9 cellular contexts compared by ENCODE assay signal in genomic region chr19:42271045-42271419, GRCh38. TPM values are rescaled to one million over a fixed set of nuclear protein-coding genes. Genes with fewer than 3 reads are reported as not detected.
DNase-seq lines count a peak whose midpoint lies in the region; ATAC-seq and TF ChIP-seq lines count a peak whose summit lies in the region.
"Had no signal": no experiment of that assay in that cellular context is flagged by ENCODE, and none has a peak within 500 bp of the region (broad histone marks: within the 10 kb centered on the region; RNA-seq: fewer than 3 reads in every experiment).

No MANE protein-coding gene starts in this region.

- TF ChIP-seq CTCF in adrenal gland (IDR thresholded peaks at IDR 0.05), result no peak

- peak overlapping the region in 2 of 4 donors; percentile 56 to 81 for H3K4me3 ChIP-seq in adrenal gland

- peaks cover 0 to 39% of the 10 kb centered on the region in 2 donors for H3K36me3 ChIP-seq in adrenal gland (replicated peaks in 1 of 2)

- H3K4me1 Mint-ChIP-seq in activated CD4-positive, alpha-beta memory T cell treated with anti-CD3 and anti-CD28 coated beads, Interleukin-2, amount 10 ng/mL, durations not matched to agents 7 days and 5 days, result peaks cover 47% of the 10 kb centered on the region
- H3K4me1 Mint-ChIP-seq in activated CD4-positive, alpha-beta memory T cell treated with anti-CD3 and anti-CD28 coated beads for 36 hours (ENCODE audit: low read depth), result peaks cover 35% of the 10 kb centered on the region

- H3K4me1 ChIP-seq in adrenal gland (replicated peaks in 1 of 2), result peaks cover 24 to 40% of the 10 kb centered on the region in 2 donors

- no peaks in the 10 kb centered on the region for H3K27me3 Mint-ChIP-seq in activated CD4-positive, alpha-beta memory T cell treated with anti-CD3 and anti-CD28 coated beads, Interleukin-2, amount 10 ng/mL, durations not matched to agents 7 days and 5 days
- no peaks in the 10 kb centered on the region for H3K27me3 Mint-ChIP-seq in activated CD4-positive, alpha-beta memory T cell treated with anti-CD3 and anti-CD28 coated beads for 36 hours

- no peak for DNase-seq in activated CD4-positive, alpha-beta memory T cell treated with anti-CD3 and anti-CD28 coated beads, Interleukin-2, amount 10 ng/mL, durations not matched to agents 7 days and 5 days
- no peak for DNase-seq in activated CD4-positive, alpha-beta memory T cell treated with anti-CD3 and anti-CD28 coated beads for 36 hours
- DNase-seq in adrenal gland (peak in 3 of 7 donors; percentile 39 to 73 (median 62)), substantia nigra (lab: John Stamatoyannopoulos, UW) (peak in 4 of 49 donors; percentile 42 to 59 (median 52)), NCI-H1417 treated with DMSO at 0.1 percent for 48 hours (lab: John Stamatoyannopoulos, UW) (no peak)
- DNase-seq in NK-92 treated with Interleukin-12 subunit alpha and Interleukin-12 subunit beta, amount 100 ng/mL, for 24 hours (lab: John Stamatoyannopoulos, UW), result no peak

- no peak for ATAC-seq in GM21786 (IDR thresholded peaks at IDR 0.05; ENCODE audit: unreplicated experiment)
- ATAC-seq: Panc1 had no signal

- CTCF ChIA-PET in activated CD4-positive, alpha-beta memory T cell treated with anti-CD3 and anti-CD28 coated beads, Interleukin-2, amount 10 ng/mL, durations not matched to agents 7 days and 5 days (lab: Charles Lee), result interaction anchor here (1.3 to 3.2 kb wide), 7 partner anchors 8 to 162 kb away, joined by 3 to 43 read pairs (median 4); partner anchors contain the start of gene GSK3A
- CTCF ChIA-PET in activated CD4-positive, alpha-beta memory T cell treated with anti-CD3 and anti-CD28 coated beads for 36 hours (lab: Charles Lee), result interaction anchor here (0.9 to 2.6 kb wide), 7 partner anchors 9 to 168 kb away, joined by 3 to 48 read pairs (median 7); partner anchors contain the start of gene GSK3A

- H3K4me3 Mint-ChIP-seq in activated CD4-positive, alpha-beta memory T cell treated with anti-CD3 and anti-CD28 coated beads, Interleukin-2, amount 10 ng/mL, durations not matched to agents 7 days and 5 days, result no peak overlapping the region
- no peak overlapping the region for H3K4me3 Mint-ChIP-seq in activated CD4-positive, alpha-beta memory T cell treated with anti-CD3 and anti-CD28 coated beads for 36 hours

- no peaks in the 10 kb centered on the region for H3K9me3 ChIP-seq in adrenal gland (replicated peaks in 1 of 3)

- POLR2A ChIA-PET in activated CD4-positive, alpha-beta memory T cell treated with anti-CD3 and anti-CD28 coated beads, Interleukin-2, amount 10 ng/mL, durations not matched to agents 7 days and 5 days (lab: Charles Lee), result interaction anchor here (0.8 to 3.5 kb wide), 13 partner anchors 9 to 257 kb away, joined by 3 to 48 read pairs (median 8); partner anchors contain the start of genes CEACAM1, ERF, GSK3A and PAFAH1B3
- POLR2A ChIA-PET in activated CD4-positive, alpha-beta memory T cell treated with anti-CD3 and anti-CD28 coated beads for 36 hours (lab: Charles Lee), result interaction anchor here (0.6 to 2.0 kb wide), 10 partner anchors 8 to 104 kb away, joined by 3 to 15 read pairs (median 6); partner anchors contain the start of genes DEDD2 and GSK3A

- H3K36me3 Mint-ChIP-seq in activated CD4-positive, alpha-beta memory T cell treated with anti-CD3 and anti-CD28 coated beads, Interleukin-2, amount 10 ng/mL, durations not matched to agents 7 days and 5 days (ENCODE audit: low read depth), result peaks cover 45% of the 10 kb centered on the region
- peaks cover 19% of the 10 kb centered on the region for H3K36me3 Mint-ChIP-seq in activated CD4-positive, alpha-beta memory T cell treated with anti-CD3 and anti-CD28 coated beads for 36 hours

- H3K27me3 ChIP-seq in adrenal gland (no peaks in the 10 kb centered on the region), layer of hippocampus (ENCODE audit: control insufficient read depth, insufficient read depth, low read length) (no peaks in the 10 kb centered on the region)

- 39 to 49% (median 44%) methylated on average over 2 to 3 of the region's 3 CpGs for WGBS in adrenal gland, 4 donors

- no peaks in the 10 kb centered on the region for H3K9me3 Mint-ChIP-seq in activated CD4-positive, alpha-beta memory T cell treated with anti-CD3 and anti-CD28 coated beads, Interleukin-2, amount 10 ng/mL, durations not matched to agents 7 days and 5 days
- H3K9me3 Mint-ChIP-seq in activated CD4-positive, alpha-beta memory T cell treated with anti-CD3 and anti-CD28 coated beads for 36 hours, result no peaks in the 10 kb centered on the region

- peak overlapping the region; percentile 99 for H3K27ac Mint-ChIP-seq in activated CD4-positive, alpha-beta memory T cell treated with anti-CD3 and anti-CD28 coated beads, Interleukin-2, amount 10 ng/mL, durations not matched to agents 7 days and 5 days
- H3K27ac Mint-ChIP-seq in activated CD4-positive, alpha-beta memory T cell treated with anti-CD3 and anti-CD28 coated beads for 36 hours, result no peak overlapping the region

- no peak for TF ChIP-seq POLR2A in adrenal gland (IDR thresholded peaks at IDR 0.05)

- H3K27ac ChIP-seq in adrenal gland (peak overlapping the region in 4 of 5 donors; percentile 86 to 96 (median 92)), layer of hippocampus (ENCODE audit: low read depth, low read length) (peak overlapping the region; percentile 100), substantia nigra (ENCODE audit: low read depth, low read length, poor library complexity, severe bottlenecking) (peak overlapping the region; percentile 83)

- intact Hi-C loops in activated CD4-positive, alpha-beta memory T cell treated with anti-CD3 and anti-CD28 coated beads for 36 hours (cut with micrococcal nuclease), result no loop called here
- intact Hi-C loops in adrenal gland (cut with DNase I), result no loop called here

RNA-seq across cellular contexts. Expression of gene CIC, which starts 2.0 kb away (rescaled TPM):
- 10 to 100 TPM; 86.5 to 88.8 TPM for total RNA-seq in activated CD4-positive, alpha-beta memory T cell treated with anti-CD3 and anti-CD28 coated beads, Interleukin-2, amount 10 ng/mL, durations not matched to agents 7 days and 5 days
- total RNA-seq in activated CD4-positive, alpha-beta memory T cell treated with anti-CD3 and anti-CD28 coated beads for 36 hours, result 10 to 100 TPM; 56.9 to 64.2 TPM
- total RNA-seq in adrenal gland, result 100 to 1,000 TPM in 1 of 8 donors, 10 to 100 TPM in 7; 48.7 to 119 (median 72.7) TPM
- 100 to 1,000 TPM in 1 of 3 donors, 10 to 100 TPM in 2; 13.3 to 171 (median 61.7) TPM for polyA plus RNA-seq in adrenal gland

RNA-seq across cellular contexts. Expression of gene ERF, which starts 16.1 kb away (rescaled TPM):
- 10 to 100 TPM; 46.9 to 52.6 TPM for total RNA-seq in activated CD4-positive, alpha-beta memory T cell treated with anti-CD3 and anti-CD28 coated beads, Interleukin-2, amount 10 ng/mL, durations not matched to agents 7 days and 5 days
- total RNA-seq in activated CD4-positive, alpha-beta memory T cell treated with anti-CD3 and anti-CD28 coated beads for 36 hours, result 10 to 100 TPM; 43.1 to 56.5 TPM
- total RNA-seq in adrenal gland, result 10 to 100 TPM; 27.0 to 71.2 (median 55.1) TPM
- polyA plus RNA-seq in adrenal gland, result 100 to 1,000 TPM in 1 of 3 donors, 10 to 100 TPM in 2; 14.3 to 147 (median 44.1) TPM

RNA-seq across cellular contexts. Expression of gene GSK3A, which starts 28.6 kb away (rescaled TPM):
- total RNA-seq in activated CD4-positive, alpha-beta memory T cell treated with anti-CD3 and anti-CD28 coated beads, Interleukin-2, amount 10 ng/mL, durations not matched to agents 7 days and 5 days, result 10 to 100 TPM; 48.9 to 50.7 TPM
- total RNA-seq in activated CD4-positive, alpha-beta memory T cell treated with anti-CD3 and anti-CD28 coated beads for 36 hours, result 10 to 100 TPM; 36.4 to 37.3 TPM
- total RNA-seq in adrenal gland, result 10 to 100 TPM; 19.5 to 61.9 (median 45.1) TPM
- 10 to 100 TPM; 51.0 to 94.9 (median 65.5) TPM for polyA plus RNA-seq in adrenal gland

RNA-seq across cellular contexts. Expression of gene PRR19, which starts 30.9 kb away (rescaled TPM):
- under 1 TPM; 0.45 to 0.91 TPM for total RNA-seq in activated CD4-positive, alpha-beta memory T cell treated with anti-CD3 and anti-CD28 coated beads, Interleukin-2, amount 10 ng/mL, durations not matched to agents 7 days and 5 days
- under 1 TPM; 0.61 to 0.81 TPM for total RNA-seq in activated CD4-positive, alpha-beta memory T cell treated with anti-CD3 and anti-CD28 coated beads for 36 hours
- 1 to 10 TPM in 7 of 8 donors, under 1 TPM in 1; 0.78 to 2.5 (median 1.6) TPM for total RNA-seq in adrenal gland
- 1 to 10 TPM in 2 of 3 donors, under 1 TPM in 1; 0.51 to 2.3 (median 1.2) TPM for polyA plus RNA-seq in adrenal gland

RNA-seq across cellular contexts. Expression of gene PAFAH1B3, which starts 31.4 kb away (rescaled TPM):
- 10 to 100 TPM; 30.6 to 32.7 TPM for total RNA-seq in activated CD4-positive, alpha-beta memory T cell treated with anti-CD3 and anti-CD28 coated beads, Interleukin-2, amount 10 ng/mL, durations not matched to agents 7 days and 5 days
- 10 to 100 TPM; 46.6 to 54.7 TPM for total RNA-seq in activated CD4-positive, alpha-beta memory T cell treated with anti-CD3 and anti-CD28 coated beads for 36 hours
- total RNA-seq in adrenal gland, result 10 to 100 TPM; 22.7 to 41.3 (median 33.4) TPM
- polyA plus RNA-seq in adrenal gland, result 10 to 100 TPM; 15.9 to 56.4 (median 37.0) TPM
